Comparison of ENCODE assay signal across 26 cellular contexts in the genomic region with DNA sequence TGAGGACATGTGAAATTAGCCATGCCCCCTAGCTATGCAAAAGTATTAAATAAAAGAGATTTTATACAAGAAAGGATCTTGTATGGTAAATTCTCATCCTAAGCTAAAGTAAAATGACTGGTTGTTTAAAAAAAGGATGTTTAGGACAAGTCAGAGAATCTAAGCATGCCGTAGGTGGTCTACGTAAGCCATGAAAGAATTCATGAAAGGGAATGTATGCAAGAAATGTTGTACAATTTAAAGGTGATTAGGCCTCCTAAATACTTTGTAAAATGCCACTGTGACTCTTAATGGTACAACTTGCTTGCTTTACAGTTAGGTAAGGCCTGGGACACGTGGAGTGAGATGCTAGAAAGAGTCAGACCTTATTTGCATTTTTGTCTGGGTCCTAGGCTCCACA.
"Had no signal": no experiment of that assay in that cellular context is flagged by ENCODE, and none has a peak within 500 bp of the region (broad histone marks: within the 10 kb centered on the region; RNA-seq: fewer than 3 reads in every experiment).

No MANE protein-coding gene starts in this region.

- FAIRE-seq: HTR-8/SVneo, K562 had no signal

- H3K9ac ChIP-seq: KMS-11, SK-N-SH had no signal

- H3K4me3 Mint-ChIP-seq: IgD-negative memory B cell had no signal

- H3K27ac ChIP-seq: HL-60, KMS-11, RWPE1 had no signal

- ATAC-seq: K562, Panc1, PC-3 had no signal

- H3K4me2 ChIP-seq: KMS-11, SK-N-SH had no signal

- H3K4me1 Mint-ChIP-seq: IgD-negative memory B cell had no signal

- H3K27me3 Mint-ChIP-seq: IgD-negative memory B cell had no signal

- H3K4me3 ChIP-seq: K562 had no signal

- DNase-seq: Kasumi-1, NCI-H1092, NCI-H1105 treated with DMSO at 0.1 percent for 48 hours, NCI-H1417 treated with DMSO at 0.1 percent for 48 hours, NCI-H146, NCI-H1694 treated with DMSO at 0.1 percent for 48 hours, NCI-H1930, NCI-H2081, NCI-H2107, NCI-H2227 treated with DMSO at 0.1 percent for 48 hours, NCI-H446, NCI-H510A, NCI-H524 treated with DMSO at 0.1 percent for 48 hours, NCI-H69, NCI-H774, PC-3, SHP77, SK-N-SH, SW 1271 had no signal

- H3K27ac Mint-ChIP-seq: IgD-negative memory B cell had no signal
